In genomic region chr20:32333181-32333987, GRCh38 we compare ENCODE assay signal across 1 cellular context.
TF ChIP-seq lines count a peak whose summit lies in the region.

No MANE protein-coding gene starts in this region.

TF ChIP-seq in K562, 482 proteins besides CTCF, POLR2A, EP300 and RAD21 (continued from another document and continues in another):
- no peak for TF ChIP-seq IRF9 (tag; IDR thresholded peaks at IDR 0.05)
- no peak for TF ChIP-seq BACH1 (tag; IDR thresholded peaks at IDR 0.05)
- TF ChIP-seq KDM1A (IDR thresholded peaks at IDR 0.05) = peak; percentile 96
- TF ChIP-seq MAFK (IDR thresholded peaks at IDR 0.05; ENCODE audit: low read length) = no peak
- TF ChIP-seq ZBTB2 (IDR thresholded peaks at IDR 0.05) = no peak
- TF ChIP-seq LEF1 (IDR thresholded peaks at IDR 0.05) = no peak
- no peak for TF ChIP-seq ZNF146 (CRISPR knock-in tag; IDR thresholded peaks at IDR 0.05; ENCODE audit: unreplicated experiment)
- no peak for TF ChIP-seq BCLAF1 (IDR thresholded peaks at IDR 0.05; ENCODE audit: borderline replicate concordance in 1 of 2, control insufficient read depth in 1 of 2, low read depth in 2 of 2, low read length in 1 of 2)
- no peak for TF ChIP-seq MYNN (IDR thresholded peaks at IDR 0.05)
- no peak for TF ChIP-seq MYNN (CRISPR knock-in tag; IDR thresholded peaks at IDR 0.05)
- TF ChIP-seq RCOR1 (IDR thresholded peaks at IDR 0.05; ENCODE audit: borderline replicate concordance in 1 of 2, low read depth in 2 of 2, low read length in 2 of 2) = peak in 1 of 2 experiments; percentile 93; a peak in 3 of 4 replicates
- TF ChIP-seq ZNF696 (CRISPR knock-in tag; conservative IDR thresholded peaks at IDR 0.05) = no peak
- no peak for TF ChIP-seq SREBF1 (IDR thresholded peaks at IDR 0.05; ENCODE audit: borderline replicate concordance, low read depth, low read length)
- TF ChIP-seq JUN (IDR thresholded peaks at IDR 0.05; ENCODE audit: borderline replicate concordance, low read depth, low read length) = peak; percentile 55; the same call in 1 of the 2 replicates
- TF ChIP-seq JUN (CRISPR knock-in tag; IDR thresholded peaks at IDR 0.05; ENCODE audit: borderline replicate concordance) = no peak
- TF ChIP-seq ZNF311 (CRISPR knock-in tag; IDR thresholded peaks at IDR 0.05) = no peak
- no peak for TF ChIP-seq YY1 (IDR thresholded peaks at IDR 0.05; ENCODE audit: borderline replicate concordance in 1 of 3, control insufficient read depth in 1 of 3, extremely low read depth in 1 of 3, insufficient read depth in 3 of 3, insufficient read length in 1 of 3, insufficient replicate concordance in 2 of 3, low read depth in 1 of 3, low read length in 2 of 3)
- no peak for TF ChIP-seq SIN3B (IDR thresholded peaks at IDR 0.05; ENCODE audit: low read depth)
- no peak for TF ChIP-seq HIVEP1 (CRISPR knock-in tag; IDR thresholded peaks at IDR 0.05)
- no peak for TF ChIP-seq MCM5 (IDR thresholded peaks at IDR 0.05; ENCODE audit: low read depth)
- TF ChIP-seq KAT7 (CRISPR knock-in tag; IDR thresholded peaks at IDR 0.05; ENCODE audit: borderline replicate concordance) = no peak
- 0 out of 2 replicates have a peak, but pooled peaks have one; percentile 9 for TF ChIP-seq BCOR (IDR thresholded peaks at IDR 0.05)
- TF ChIP-seq KDM5B (IDR thresholded peaks at IDR 0.05; ENCODE audit: insufficient replicate concordance, low read depth, low read length) = no peak
- no peak for TF ChIP-seq NFXL1 (CRISPR knock-in tag; IDR thresholded peaks at IDR 0.05)
- no peak for TF ChIP-seq CREB3 (tag; conservative IDR thresholded peaks at IDR 0.05; ENCODE audit: low read depth)
- TF ChIP-seq TCF3 (CRISPR knock-in tag; IDR thresholded peaks at IDR 0.05) = peak; percentile 5; the same call in 1 of the 2 replicates
- no peak for TF ChIP-seq HNRNPK (IDR thresholded peaks at IDR 0.05; ENCODE audit: low read depth, low read length, poor library complexity, severe bottlenecking)
- peak; percentile 15; the same call in 1 of the 2 replicates for TF ChIP-seq CREM (IDR thresholded peaks at IDR 0.05; ENCODE audit: low read depth)
- no peak for TF ChIP-seq RFX1 (IDR thresholded peaks at IDR 0.05)
- 0 out of 2 replicates have a peak, but pooled peaks have one; percentile 42 for TF ChIP-seq TRIM25 (IDR thresholded peaks at IDR 0.05; ENCODE audit: borderline replicate concordance)
- no peak for TF ChIP-seq ZNF507 (tag; conservative IDR thresholded peaks at IDR 0.05)
- TF ChIP-seq TRIM28 (IDR thresholded peaks at IDR 0.05) = no peak
- no peak for TF ChIP-seq NBN (IDR thresholded peaks at IDR 0.05; ENCODE audit: low read depth)
- no peak for TF ChIP-seq DDX20 (tag; IDR thresholded peaks at IDR 0.05; ENCODE audit: low read depth)
- no peak for TF ChIP-seq GMEB1 (CRISPR knock-in tag; IDR thresholded peaks at IDR 0.05)
- TF ChIP-seq DPF2 (IDR thresholded peaks at IDR 0.05) = peak; percentile 86
- TF ChIP-seq KLF13 (tag; IDR thresholded peaks at IDR 0.05; ENCODE audit: borderline replicate concordance, low read depth) = no peak
- no peak for TF ChIP-seq PATZ1 (CRISPR knock-in tag; IDR thresholded peaks at IDR 0.05; ENCODE audit: borderline replicate concordance)
- no peak for TF ChIP-seq HOMEZ (CRISPR knock-in tag; IDR thresholded peaks at IDR 0.05)
- TF ChIP-seq DNMT1 (IDR thresholded peaks at IDR 0.05) = no peak
- no peak for TF ChIP-seq FOXP4 (CRISPR knock-in tag; IDR thresholded peaks at IDR 0.05; ENCODE audit: borderline replicate concordance)
- TF ChIP-seq TAF1 (IDR thresholded peaks at IDR 0.05; ENCODE audit: control insufficient read depth, extremely low read depth, insufficient read depth, low read length, severe bottlenecking) = no peak
- no peak for TF ChIP-seq NFYB (IDR thresholded peaks at IDR 0.05; ENCODE audit: extremely low read depth, insufficient read length)
- no peak for TF ChIP-seq ATF1 (CRISPR knock-in tag; IDR thresholded peaks at IDR 0.05)
- TF ChIP-seq ATF1 (tag; IDR thresholded peaks at IDR 0.05) = 0 out of 2 replicates have a peak, but pooled peaks have one; percentile 5
- TF ChIP-seq NR2C2 (CRISPR knock-in tag; IDR thresholded peaks at IDR 0.05) = no peak
- TF ChIP-seq NR2C2 (tag; IDR thresholded peaks at IDR 0.05) = no peak; the same call in 1 of the 2 replicates
- TF ChIP-seq MCM3 (IDR thresholded peaks at IDR 0.05) = no peak
- TF ChIP-seq TCF7L2 (IDR thresholded peaks at IDR 0.05; ENCODE audit: low read depth, low read length) = no peak
- no peak for TF ChIP-seq PCBP1 (IDR thresholded peaks at IDR 0.05; ENCODE audit: low read depth, low read length, poor library complexity, severe bottlenecking)
- TF ChIP-seq MEF2A (IDR thresholded peaks at IDR 0.05; ENCODE audit: control insufficient read depth, low read depth, low read length) = peak; percentile 67
- no peak for TF ChIP-seq PREB (CRISPR knock-in tag; IDR thresholded peaks at IDR 0.05)
